Comparison of ENCODE assay signal across 8 cellular contexts in genomic region chr1:192545781-192546521, GRCh38. TPM values are rescaled to one million over a fixed set of nuclear protein-coding genes. Genes with fewer than 3 reads are reported as not detected.
DNase-seq lines count a peak whose midpoint lies in the region; ATAC-seq and TF ChIP-seq lines count a peak whose summit lies in the region.

No MANE protein-coding gene starts in this region.

- H3K4me3 Mint-ChIP-seq in dendritic cell treated with granulocyte-macrophage colony-stimulating factor and Interleukin-4, amounts not matched to agents 40 ng/mL and 50 ng/mL, for 4 days, result peak overlapping the region; percentile 52

- DNase-seq in GM12864 (ENCODE audit: low read depth), result no peak
- DNase-seq in KBM-7, result peak; percentile 65
- no peak for DNase-seq in anterior cingulate cortex (lab: John Stamatoyannopoulos, UW)
- DNase-seq in activated CD4-positive, alpha-beta T cell treated with anti-CD3 and anti-CD28 coated beads, Interleukin-2, amount 50 U/mL, for 4 hours, result no peak
- DNase-seq in G401 (ENCODE audit: low spot score), result no peak
- no peak for DNase-seq in HCEC 1CT

- no peak overlapping the region for H3K4me3 ChIP-seq in GM12864 (ENCODE audit: low read depth, low read length)

- H3K27me3 Mint-ChIP-seq in dendritic cell treated with granulocyte-macrophage colony-stimulating factor and Interleukin-4, amounts not matched to agents 40 ng/mL and 50 ng/mL, for 4 days, result no peaks in the 10 kb centered on the region

- no peaks in the 10 kb centered on the region for H3K36me3 Mint-ChIP-seq in dendritic cell treated with granulocyte-macrophage colony-stimulating factor and Interleukin-4, amounts not matched to agents 40 ng/mL and 50 ng/mL, for 4 days (ENCODE audit: low read depth)

- intact Hi-C loops in dendritic cell treated with granulocyte-macrophage colony-stimulating factor and Interleukin-4, amounts not matched to agents 40 ng/mL and 50 ng/mL, for 4 days (cut with micrococcal nuclease), result loop anchor here (1.0 to 5.0 kb wide), 2 partner anchors 16 to 34 kb away; no protein-coding TSS in a partner anchor

- peaks cover 24% of the 10 kb centered on the region for H3K4me1 Mint-ChIP-seq in dendritic cell treated with granulocyte-macrophage colony-stimulating factor and Interleukin-4, amounts not matched to agents 40 ng/mL and 50 ng/mL, for 4 days (ENCODE audit: low read depth)

- peak overlapping the region; percentile 77 for H3K27ac Mint-ChIP-seq in dendritic cell treated with granulocyte-macrophage colony-stimulating factor and Interleukin-4, amounts not matched to agents 40 ng/mL and 50 ng/mL, for 4 days

- no peaks in the 10 kb centered on the region for H3K9me3 Mint-ChIP-seq in dendritic cell treated with granulocyte-macrophage colony-stimulating factor and Interleukin-4, amounts not matched to agents 40 ng/mL and 50 ng/mL, for 4 days

- TF ChIP-seq CTCF in GM12864 (IDR thresholded peaks at IDR 0.05; ENCODE audit: low read depth, low read length, missing control alignments), result peak; percentile 41

- in situ Hi-C loops in KBM-7 (cut with MboI; ENCODE audit: low pct_unique_long_range_greater_than_20kb, low sequenced_read_pairs), result no loop called here
- in situ Hi-C loops in G401 (cut with HindIII; ENCODE audit: low sequenced_read_pairs), result no loop called here

- ATAC-seq in GM21529 (IDR thresholded peaks at IDR 0.05; ENCODE audit: unreplicated experiment), result peak; percentile 51

RNA-seq across cellular contexts. Expression of gene RGS1, which starts 29.6 kb away (rescaled TPM):
- total RNA-seq in G401 (2014; rRNA removed; shearing (Covaris generic)), result 74.0 and 79.0 TPM in 2 replicates
